Comparison of ENCODE assay signal across 8 cellular contexts in the genomic region with DNA sequence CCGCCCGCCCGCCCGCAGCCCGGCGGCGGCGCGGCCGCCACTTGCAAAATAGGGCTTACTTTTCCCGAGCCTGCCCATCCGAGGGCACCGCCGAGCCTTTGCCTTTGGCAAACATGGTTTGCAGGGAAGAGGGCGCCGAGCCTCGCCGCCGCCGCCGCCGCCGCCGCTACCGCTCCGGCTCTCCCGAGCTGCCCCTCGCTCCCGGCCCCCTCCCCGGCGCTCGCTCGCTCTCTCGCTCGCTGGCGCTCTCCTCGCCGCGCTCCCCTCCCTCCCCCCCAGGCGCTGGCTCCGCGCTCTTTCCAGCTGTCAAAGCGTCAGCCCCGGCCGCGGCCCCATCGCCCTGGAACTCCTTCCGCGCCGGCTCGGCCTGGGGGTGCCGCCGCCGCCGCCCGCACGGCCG. TPM values are rescaled to one million over a fixed set of nuclear protein-coding genes. Genes with fewer than 3 reads are reported as not detected.
A peak's percentile ranks its signal among the peaks of the same experiment; 100 is the strongest.
DNase-seq lines count a peak whose midpoint lies in the region; ATAC-seq, FAIRE-seq and TF ChIP-seq lines count a peak whose summit lies in the region.

No MANE protein-coding gene starts in this region.

- no peak overlapping the region for H3K4me2 ChIP-seq in IMR-90 (ENCODE audit: low read depth, low read length)

- no peak overlapping the region for H2BK15ac ChIP-seq in IMR-90 (ENCODE audit: low read depth, low read length)

- no peaks in the 10 kb centered on the region for H3K27me3 Mint-ChIP-seq in Caco-2 (ENCODE audit: insufficient read depth, unreplicated experiment)

- H3K4me1 ChIP-seq in Caco-2 (peaks cover 28% of the 10 kb centered on the region), IMR-90 (ENCODE audit: control insufficient read depth, insufficient read depth, low read length) (peaks cover 22% of the 10 kb centered on the region), ectodermal cell (ENCODE audit: control insufficient read depth, insufficient read depth, low read length) (peaks cover 30% of the 10 kb centered on the region), pancreas (peaks cover 4 to 28% (median 14%) of the 10 kb centered on the region in 3 donors)

- 0 out of 2 replicates have a peak, but pooled peaks have one; percentile 4 for TF ChIP-seq RAD21 in IMR-90 (IDR thresholded peaks at IDR 0.05; ENCODE audit: low read length)

- no peak overlapping the region for H3K18ac ChIP-seq in IMR-90 (ENCODE audit: low read depth, low read length)

- H4K8ac ChIP-seq in IMR-90 (ENCODE audit: low read depth in 2 of 2, low read length in 2 of 2) = no peak overlapping the region

- H3K23ac ChIP-seq in IMR-90 (ENCODE audit: low read depth, low read length) = no peak overlapping the region

- intact Hi-C loops in Caco-2 (cut with micrococcal nuclease; ENCODE audit: unreplicated experiment) (loop anchor here (10.0 kb wide), 1 partner anchor 281 kb away; no protein-coding TSS in a partner anchor), IMR-90 (cut with micrococcal nuclease) (loop anchor here (2.0 to 10.0 kb wide), 4 partner anchors 94 to 541 kb away; no protein-coding TSS in a partner anchor), pancreas (cut with DNase I) (loop anchor here in 1 of 3 donors (5.0 to 10.0 kb wide), 2 partner anchors 81 to 281 kb away; no protein-coding TSS in a partner anchor)

- in situ Hi-C loops in IMR-90 (cut with MboI; ENCODE audit: low sequenced_read_pairs) = loop anchor here (5.0 kb wide), 1 partner anchor 81 kb away; no protein-coding TSS in a partner anchor

- H3K14ac ChIP-seq in IMR-90 (replicated peaks; ENCODE audit: low read depth, low read length) = no peak overlapping the region

- no CpG with 5 or more reads among the region's 58 CpGs for WGBS in IMR-90 (ENCODE audit: extremely low coverage in 2 of 2, insufficient read length in 1 of 2), 2 experiments
- WGBS in ectodermal cell, 2 experiments = 0% methylated on average over 58 of the region's 58 CpGs
- WGBS in pancreas, 2 donors = 0 to 1% methylated on average over 10 to 58 of the region's 58 CpGs

- peaks cover 38% of the 10 kb centered on the region for H3K4me1 Mint-ChIP-seq in Caco-2 (ENCODE audit: low read depth, unreplicated experiment)

- no peak overlapping the region for H3K9ac ChIP-seq in IMR-90 (ENCODE audit: low read depth, low read length)

- H2AFZ ChIP-seq in IMR-90 (replicated peaks; ENCODE audit: low read length, poor library complexity) = no peak overlapping the region

- TF ChIP-seq POLR2A in IMR-90 (IDR thresholded peaks at IDR 0.05; ENCODE audit: low read depth, low read length) = no peak

- H4K91ac ChIP-seq in IMR-90 (ENCODE audit: insufficient read depth, low read depth, low read length) = no peak overlapping the region

- FAIRE-seq in pancreas (lab: Jason Lieb, UNC) = no peak

- H3K56ac ChIP-seq in IMR-90 (ENCODE audit: extremely low read depth, insufficient read depth, low read length) = no peak overlapping the region

- BruUV-seq in Caco-2 (replicated peaks; lab: Mats Ljungman, UMichigan) = no TSS peak
- BruUV-seq in IMR-90 (replicated peaks; lab: Mats Ljungman, UMichigan) = no TSS peak

- peaks cover 23% of the 10 kb centered on the region for H3K36me3 Mint-ChIP-seq in Caco-2 (ENCODE audit: insufficient read depth, unreplicated experiment)

- H3K4me3 ChIP-seq in Caco-2 (ENCODE audit: low read depth, low read length) (peak overlapping the region; percentile 59), IMR-90 (ENCODE audit: insufficient read depth, low read depth, low read length) (peak overlapping the region; percentile 60), ectodermal cell (ENCODE audit: insufficient read depth, low read depth, low read length) (peak overlapping the region; percentile 79), pancreas (peak overlapping the region; percentile 67 to 82 (median 76))

- peak overlapping the region; percentile 79 for H3K4me3 Mint-ChIP-seq in Caco-2 (ENCODE audit: unreplicated experiment)

- H3K4ac ChIP-seq in IMR-90 (ENCODE audit: low read depth, low read length) = no peak overlapping the region

- H3K27ac ChIP-seq in IMR-90 (ENCODE audit: insufficient read depth, low read length) = no peak overlapping the region
- H3K27ac ChIP-seq in ectodermal cell (ENCODE audit: insufficient read depth, low read depth, low read length, poor library complexity, severe bottlenecking) = no peak overlapping the region
- no peak overlapping the region for H3K27ac ChIP-seq in pancreas

- no peaks in the 10 kb centered on the region for H3K36me3 ChIP-seq in Caco-2 (ENCODE audit: control insufficient read depth, insufficient read depth, low read length)
- H3K36me3 ChIP-seq in IMR-90 (ENCODE audit: control insufficient read depth, insufficient read depth, low read length) = peaks cover 10% of the 10 kb centered on the region
- H3K36me3 ChIP-seq in ectodermal cell (ENCODE audit: control insufficient read depth, insufficient read depth, low read length) = peaks cover 15% of the 10 kb centered on the region
- H3K36me3 ChIP-seq in pancreas = no peaks in the 10 kb centered on the region

- H3K9me1 ChIP-seq in IMR-90 (ENCODE audit: insufficient read depth, low read length) = peaks cover 18% of the 10 kb centered on the region

- H2BK20ac ChIP-seq in IMR-90 (ENCODE audit: low read depth, low read length) = no peak overlapping the region

- H3K27ac Mint-ChIP-seq in Caco-2 (ENCODE audit: unreplicated experiment) = no peak overlapping the region

- CTCF ChIA-PET in Caco-2 (lab: Charles Lee) (interaction anchor here (1.0 to 2.3 kb wide), 3 partner anchors 23 to 132 kb away, joined by 4 to 36 read pairs (median 4); no protein-coding TSS in a partner anchor), IMR-90 (lab: Yijun Ruan, JAX) (interaction anchor here (1.0 kb wide), 1 partner anchor 13 kb away, joined by 3 read pairs; no protein-coding TSS in a partner anchor)

- H2BK120ac ChIP-seq in IMR-90 (ENCODE audit: low read depth, low read length) = no peak overlapping the region

- DNase-seq in Caco-2 (no peak), IMR-90 (no peak), pancreas (peak in 2 of 6 donors; percentile 26 to 81), DMS 273 treated with DMSO at 0.1 percent for 48 hours (lab: John Stamatoyannopoulos, UW) (no peak), UCSD-AML1 (lab: John Stamatoyannopoulos, UW; ENCODE audit: unreplicated experiment) (no peak), HT-29 (ENCODE audit: low spot score) (no peak), GOT3 (lab: John Stamatoyannopoulos, UW) (no peak)

- no peak overlapping the region for H2AK9ac ChIP-seq in IMR-90 (replicated peaks; ENCODE audit: low read depth, low read length, poor library complexity)

- H3K9me3 ChIP-seq in Caco-2 = no peaks in the 10 kb centered on the region
- H3K9me3 ChIP-seq in IMR-90 (ENCODE audit: control insufficient read depth, insufficient read depth, low read length) = no peaks in the 10 kb centered on the region
- no peaks in the 10 kb centered on the region for H3K9me3 ChIP-seq in ectodermal cell (ENCODE audit: control insufficient read depth, low read length)
- no peaks in the 10 kb centered on the region for H3K9me3 ChIP-seq in pancreas

- POLR2A ChIA-PET in Caco-2 (lab: Charles Lee) = interaction anchor here (0.6 to 1.6 kb wide), 4 partner anchors 82 to 206 kb away, joined by 3 to 8 read pairs (median 4); a partner anchor contains a TSS
- POLR2A ChIA-PET in IMR-90 (lab: Charles Lee; ENCODE audit: unreplicated experiment) = interaction anchor here (0.6 to 1.0 kb wide), 2 partner anchors 83 to 281 kb away, joined by 3 to 5 read pairs; no protein-coding TSS in a partner anchor

- H3K27me3 ChIP-seq in Caco-2 (replicated peaks; ENCODE audit: control insufficient read depth, insufficient read depth, low read length) (no peaks in the 10 kb centered on the region), IMR-90 (ENCODE audit: control insufficient read depth, insufficient read depth, low read length) (no peaks in the 10 kb centered on the region), ectodermal cell (ENCODE audit: control insufficient read depth, insufficient read depth, low read length, poor library complexity, severe bottlenecking) (no peaks in the 10 kb centered on the region), pancreas (no peaks in the 10 kb centered on the region)

- peaks cover 23 to 45% of the 10 kb centered on the region in 2 experiments for H3K79me1 ChIP-seq in IMR-90 (ENCODE audit: low read depth in 1 of 2, low read length in 2 of 2)

- no peaks in the 10 kb centered on the region for H3K9me3 Mint-ChIP-seq in Caco-2 (ENCODE audit: unreplicated experiment)

- no peak overlapping the region for H4K5ac ChIP-seq in IMR-90 (ENCODE audit: low read depth, low read length)

- TF ChIP-seq CTCF in Caco-2 (IDR thresholded peaks at IDR 0.05; ENCODE audit: insufficient read depth in 1 of 2, low read depth in 1 of 2, low read length in 1 of 2, severe bottlenecking in 1 of 2, unreplicated experiment in 1 of 2) (no peak), IMR-90 (conservative IDR thresholded peaks at IDR 0.05; ENCODE audit: low read depth, low read length) (no peak), pancreas (IDR thresholded peaks at IDR 0.05) (no peak)

- H2BK5ac ChIP-seq in IMR-90 (ENCODE audit: low read depth, low read length, poor library complexity, severe bottlenecking) = no peak overlapping the region

- H4K20me1 ChIP-seq in IMR-90 (ENCODE audit: insufficient read depth, low read length) = peaks cover 22% of the 10 kb centered on the region

- no peak for ATAC-seq in IMR-90 (ENCODE audit: low read depth)
- no peak for ATAC-seq in pancreas

- dilution Hi-C loops in IMR-90 (cut with HindIII; ENCODE audit: low sequenced_read_pairs, unreplicated experiment) = no loop called here

- no peak overlapping the region for H2AK5ac ChIP-seq in IMR-90 (ENCODE audit: low read depth, low read length)

TF ChIP-seq in IMR-90, 13 proteins besides CTCF, POLR2A, EP300 and RAD21 (continues in another document):
- TF ChIP-seq NFE2L2 (IDR thresholded peaks at IDR 0.05; ENCODE audit: low read depth, low read length) (no peak), MAZ (IDR thresholded peaks at IDR 0.05; ENCODE audit: borderline replicate concordance, low read depth, low read length) (no peak; the same call in 1 of the 2 replicates)

RNA-seq across cellular contexts. Expression of a gene that starts 0.3 kb away (rescaled TPM):
- total RNA-seq in Caco-2 (2022) = 40.6 and 42.1 TPM in 2 replicates
- total RNA-seq in IMR-90 (2012; rRNA removed) = 9.7 and 10.9 TPM in 2 replicates
- polyA plus RNA-seq in IMR-90 (2012; rRNA removed) = 39.6 and 40.6 TPM in 2 replicates
- 18.9 and 49.8 TPM in 2 replicates for polyA plus RNA-seq in IMR-90 (2012; cell fraction: cytosol; rRNA removed)
- polyA plus RNA-seq in IMR-90 (2012; cell fraction: nucleus; rRNA removed; ENCODE audit: low replicate concordance) = 36.1 and 36.7 TPM in 2 replicates
- 165 TPM for polyA plus RNA-seq in ectodermal cell (2013, experiment 1 of 4)
- 166 TPM for polyA plus RNA-seq in ectodermal cell (2013, experiment 2 of 4)
- polyA plus RNA-seq in ectodermal cell (2013, experiment 3 of 4) = 129 TPM
- polyA plus RNA-seq in ectodermal cell (2013, experiment 4 of 4) = 145 TPM
- total RNA-seq in pancreas = 10 to 100 TPM; 20.5 to 25.2 (median 22.9) TPM
- polyA plus RNA-seq in pancreas = 10 to 100 TPM; 16.4 to 31.0 TPM
- 15.5 and 18.2 TPM in 2 replicates for total RNA-seq in HT-29 (2014; rRNA removed; shearing (Covaris generic))
